ENCODE assay signal across 10 cellular contexts in genomic region chr21:37565530-37566223, GRCh38.
A peak's percentile ranks its signal among the peaks of the same experiment; 100 is the strongest.
DNase-seq lines count a peak whose midpoint lies in the region; ATAC-seq and TF ChIP-seq lines count a peak whose summit lies in the region.
"Had no signal": no experiment of that assay in that cellular context is flagged by ENCODE, and none has a peak within 500 bp of the region (broad histone marks: within the 10 kb centered on the region; RNA-seq: fewer than 3 reads in every experiment).

No MANE protein-coding gene starts in this region.

- H3K27ac Mint-ChIP-seq in stimulated activated memory B cell treated with anti-CD40 and anti-IgM and Interleukin-4, amounts not matched to agents 10 μg/mL and 1 μg/mL and 100 μg/mL, for 72 hours = peak overlapping the region; percentile 91

- no peak for DNase-seq in activated T-cell treated with anti-CD3 and anti-CD28 coated beads, Interleukin-2, amount 50 U/mL, for 4 hours
- DNase-seq in activated T-cell treated with anti-CD3 and anti-CD28 coated beads for 4 hours = no peak
- DNase-seq in NCI-H460 (ENCODE audit: extremely low read depth, low read depth) = peak; percentile 75
- DNase-seq in dorsolateral prefrontal cortex = no peak
- DNase-seq in activated effector memory CD4-positive, alpha-beta T cell treated with anti-CD3 and anti-CD28 coated beads, Interleukin-2, amount 50 U/mL, for 16 hours = no peak
- DNase-seq: activated CD4-positive, CD25-positive, alpha-beta regulatory T cell treated with anti-CD3 and anti-CD28 coated beads, Interleukin-2, amount 50 U/mL, for 72 hours; stomach had no signal

- H3K9me3 Mint-ChIP-seq in activated T-cell treated with anti-CD3 and anti-CD28 coated beads, Interleukin-2, amount 50 U/mL, for 4 hours = no peaks in the 10 kb centered on the region
- no peaks in the 10 kb centered on the region for H3K9me3 Mint-ChIP-seq in stimulated activated memory B cell treated with anti-CD40 and anti-IgM and Interleukin-4, amounts not matched to agents 10 μg/mL and 1 μg/mL and 100 μg/mL, for 72 hours

- peak overlapping the region in 18 of 59 donors; percentile 4 to 98 (median 90) for H3K27ac ChIP-seq in dorsolateral prefrontal cortex

- H3K27me3 ChIP-seq in dorsolateral prefrontal cortex = no peaks in the 10 kb centered on the region
- H3K27me3 ChIP-seq: stomach had no signal

- intact Hi-C loops in dorsolateral prefrontal cortex (cut with DNase I) = loop anchor here (2.0 to 10.0 kb wide), 5 partner anchors 61 to 571 kb away; partner anchors contain the start of genes PIGP (in 1 of the 2), TTC3 (in 1 of the 2) and VPS26C (in 1 of the 2)

- TF ChIP-seq CTCF in dorsolateral prefrontal cortex (IDR thresholded peaks at IDR 0.05 in 54 of 56, conservative IDR thresholded peaks at IDR 0.05 in 2 of 56; ENCODE audit: low read depth in 1 of 56, partially characterized antibody in 56 of 56) = peak in 42 of 56 donors; percentile 13 to 58 (median 33)

- H3K36me3 Mint-ChIP-seq in activated T-cell treated with anti-CD3 and anti-CD28 coated beads, Interleukin-2, amount 50 U/mL, for 4 hours (ENCODE audit: insufficient read depth) = no peaks in the 10 kb centered on the region
- no peaks in the 10 kb centered on the region for H3K36me3 Mint-ChIP-seq in stimulated activated memory B cell treated with anti-CD40 and anti-IgM and Interleukin-4, amounts not matched to agents 10 μg/mL and 1 μg/mL and 100 μg/mL, for 72 hours

- H3K4me1 Mint-ChIP-seq in activated T-cell treated with anti-CD3 and anti-CD28 coated beads, Interleukin-2, amount 50 U/mL, for 4 hours (ENCODE audit: low read depth) = peaks cover 26% of the 10 kb centered on the region
- peaks cover 16% of the 10 kb centered on the region for H3K4me1 Mint-ChIP-seq in stimulated activated memory B cell treated with anti-CD40 and anti-IgM and Interleukin-4, amounts not matched to agents 10 μg/mL and 1 μg/mL and 100 μg/mL, for 72 hours

- H3K27me3 Mint-ChIP-seq in activated T-cell treated with anti-CD3 and anti-CD28 coated beads, Interleukin-2, amount 50 U/mL, for 4 hours (ENCODE audit: low read depth) = peaks cover 2% of the 10 kb centered on the region
- H3K27me3 Mint-ChIP-seq in stimulated activated memory B cell treated with anti-CD40 and anti-IgM and Interleukin-4, amounts not matched to agents 10 μg/mL and 1 μg/mL and 100 μg/mL, for 72 hours = no peaks in the 10 kb centered on the region

- peak overlapping the region; percentile 17 for H3K4me3 Mint-ChIP-seq in activated T-cell treated with anti-CD3 and anti-CD28 coated beads, Interleukin-2, amount 50 U/mL, for 4 hours
- peak overlapping the region; percentile 4 for H3K4me3 Mint-ChIP-seq in stimulated activated memory B cell treated with anti-CD40 and anti-IgM and Interleukin-4, amounts not matched to agents 10 μg/mL and 1 μg/mL and 100 μg/mL, for 72 hours

- H3K4me3 ChIP-seq in dorsolateral prefrontal cortex = peak overlapping the region in 49 of 59 donors; percentile 11 to 94 (median 78)

- ATAC-seq in activated T-cell treated with anti-CD3 and anti-CD28 coated beads, Interleukin-2, amount 50 U/mL, for 4 hours = no peak
- no peak for ATAC-seq in stimulated activated memory B cell treated with anti-CD40 and anti-IgM and Interleukin-4, amounts not matched to agents 10 μg/mL and 1 μg/mL and 100 μg/mL, for 72 hours
- ATAC-seq in GM18502 (IDR thresholded peaks at IDR 0.05; ENCODE audit: poor library complexity, unreplicated experiment) = no peak
- ATAC-seq in GM18519 (IDR thresholded peaks at IDR 0.05; ENCODE audit: low FRiP score, unreplicated experiment) = no peak
